In genomic region chr15:65532738-65533051, GRCh38 we compare ENCODE assay signal across 9 cellular contexts. TPM values are rescaled to one million over a fixed set of nuclear protein-coding genes. Genes with fewer than 3 reads are reported as not detected.
DNase-seq lines count a peak whose midpoint lies in the region; ATAC-seq, FAIRE-seq and TF ChIP-seq lines count a peak whose summit lies in the region.
"Had no signal": no experiment of that assay in that cellular context is flagged by ENCODE, and none has a peak within 500 bp of the region (broad histone marks: within the 10 kb centered on the region; RNA-seq: fewer than 3 reads in every experiment).

No MANE protein-coding gene starts in this region.

- no peak for TF ChIP-seq CTCF in GM23338 (conservative IDR thresholded peaks at IDR 0.05; ENCODE audit: low read depth in 2 of 2)
- no peak for TF ChIP-seq CTCF in endothelial cell of umbilical vein (IDR thresholded peaks at IDR 0.05; ENCODE audit: extremely low read depth in 1 of 2, insufficient read depth in 1 of 2, low read depth in 1 of 2, low read length in 2 of 2)
- no peak for TF ChIP-seq CTCF in psoas muscle (IDR thresholded peaks at IDR 0.05)

- CTCF ChIA-PET in endothelial cell of umbilical vein (lab: Charles Lee): no interaction called here

- 0 out of 3 replicates have a peak, but pooled peaks cover 5% of the 10 kb centered on the region for H3K36me3 Mint-ChIP-seq in GM23338 (ENCODE audit: low read depth)

- WGBS in psoas muscle, 3 donors: 85 to 92% (median 91%) methylated on average over 1 of the region's 1 CpG

- BruUV-seq in endothelial cell of umbilical vein (replicated peaks; lab: Mats Ljungman, UMichigan): no TSS peak

- H3K9me3 Mint-ChIP-seq in GM23338: no peaks in the 10 kb centered on the region

- peak overlapping the region; percentile 33; the same call in 2 of the 3 replicates for H3K4me3 Mint-ChIP-seq in GM23338

- H3K4me2 ChIP-seq in GM23338: peak overlapping the region; percentile 92
- H3K4me2 ChIP-seq in endothelial cell of umbilical vein (ENCODE audit: insufficient read depth, low read length): no peak overlapping the region

- no peak for TF ChIP-seq POLR2A in endothelial cell of umbilical vein (IDR thresholded peaks at IDR 0.05; ENCODE audit: low read depth, low read length)

- peaks cover 15% of the 10 kb centered on the region for H3F3A ChIP-seq in GM23338 (replicated peaks; ENCODE audit: low read depth)

- peaks cover 66% of the 10 kb centered on the region for H3K79me2 ChIP-seq in GM23338 (replicated peaks; ENCODE audit: insufficient read depth)
- peaks cover 68% of the 10 kb centered on the region for H3K79me2 ChIP-seq in endothelial cell of umbilical vein (ENCODE audit: control insufficient read depth, insufficient read depth, low read length)

- no peak overlapping the region for H3K27ac ChIP-seq in GM23338 (ENCODE audit: low read depth)
- H3K27ac ChIP-seq in endothelial cell of umbilical vein (ENCODE audit: insufficient read depth, low read depth, low read length): no peak overlapping the region
- H3K27ac ChIP-seq in psoas muscle: peak overlapping the region; percentile 85

- peaks cover 6% of the 10 kb centered on the region for H3K27me3 Mint-ChIP-seq in GM23338 (ENCODE audit: insufficient read depth, low read depth, poor library complexity)

- H4K20me1 ChIP-seq in GM23338 (replicated peaks; ENCODE audit: insufficient read depth): peaks cover 51% of the 10 kb centered on the region
- no peaks in the 10 kb centered on the region for H4K20me1 ChIP-seq in endothelial cell of umbilical vein (replicated peaks; ENCODE audit: control insufficient read depth, extremely low read depth, insufficient read depth, low read length)

- peaks cover 28% of the 10 kb centered on the region for H3K4me1 ChIP-seq in GM23338 (ENCODE audit: insufficient read depth)
- peaks cover 10% of the 10 kb centered on the region for H3K4me1 ChIP-seq in endothelial cell of umbilical vein (ENCODE audit: control insufficient read depth, extremely low read depth, insufficient read depth, low read length)
- H3K4me1 ChIP-seq in psoas muscle: peaks cover 22% of the 10 kb centered on the region

- FAIRE-seq in endothelial cell of umbilical vein (lab: Jason Lieb, UNC): no peak
- FAIRE-seq: TTC549 had no signal

- ATAC-seq in GM23338 (no peak), psoas muscle (peak in 2 of 4 donors; percentile 31 to 38), HG02981 (IDR thresholded peaks at IDR 0.05; ENCODE audit: unreplicated experiment) (no peak)

- no peaks in the 10 kb centered on the region for H3K9me3 ChIP-seq in endothelial cell of umbilical vein (replicated peaks; ENCODE audit: control insufficient read depth, insufficient read depth, low read length)
- H3K9me3 ChIP-seq in psoas muscle: no peaks in the 10 kb centered on the region

- no peaks in the 10 kb centered on the region for H3K9me2 ChIP-seq in GM23338 (ENCODE audit: insufficient read depth)

- no peaks in the 10 kb centered on the region for H3K36me3 ChIP-seq in GM23338 (ENCODE audit: insufficient read depth)
- no peaks in the 10 kb centered on the region for H3K36me3 ChIP-seq in endothelial cell of umbilical vein (ENCODE audit: control insufficient read depth in 2 of 2, extremely low read depth in 1 of 2, insufficient read depth in 2 of 2, low read length in 2 of 2)
- peaks cover 2 to 7% of the 10 kb centered on the region in 2 donors for H3K36me3 ChIP-seq in psoas muscle (ENCODE audit: insufficient read depth in 1 of 2, low read depth in 1 of 2)

- H3K27ac Mint-ChIP-seq in GM23338: no peak overlapping the region

- no peaks in the 10 kb centered on the region for H3K9me1 ChIP-seq in endothelial cell of umbilical vein (replicated peaks; ENCODE audit: control insufficient read depth, extremely low read depth, insufficient read depth, low read length)

- H3K4me1 Mint-ChIP-seq in GM23338: peaks cover 34% of the 10 kb centered on the region

- H3K9ac ChIP-seq in endothelial cell of umbilical vein (replicated peaks; ENCODE audit: extremely low read depth, insufficient read depth, low read length): no peak overlapping the region

- DNase-seq in GM23338 (ENCODE audit: low spot score) (no peak), OCI-M1 (lab: John Stamatoyannopoulos, UW) (peak; percentile 37), endothelial cell of umbilical vein (ENCODE audit: low read depth, low spot score) (no peak), psoas muscle (no peak)
- DNase-seq in effector CD8-positive, alpha-beta T cell (lab: John Stamatoyannopoulos, UW): no peak
- no peak for DNase-seq in activated CD4-positive, CD25-positive, alpha-beta regulatory T cell (lab: John Stamatoyannopoulos, UW)
- DNase-seq: NCI-H2107 had no signal

- intact Hi-C loops in endothelial cell of umbilical vein (cut with micrococcal nuclease) (no loop called here), psoas muscle (cut with DNase I) (loop anchor here in 1 of 2 donors (5.0 kb wide), 1 partner anchor 130 kb away; no protein-coding TSS in a partner anchor)

- POLR2A ChIA-PET in endothelial cell of umbilical vein (lab: Charles Lee): no interaction called here

- H3K27me3 ChIP-seq in GM23338 (ENCODE audit: insufficient read depth) (no peaks in the 10 kb centered on the region), endothelial cell of umbilical vein (ENCODE audit: control insufficient read depth in 2 of 2, insufficient read depth in 2 of 2, low read length in 2 of 2) (no peaks in the 10 kb centered on the region), psoas muscle (ENCODE audit: insufficient read depth in 3 of 3, low read length in 2 of 3) (no peaks in the 10 kb centered on the region)

- no peak overlapping the region for H2AFZ ChIP-seq in GM23338
- H2AFZ ChIP-seq in endothelial cell of umbilical vein (ENCODE audit: low read depth, low read length): no peak overlapping the region

- peak overlapping the region; percentile 90 for H3K4me3 ChIP-seq in GM23338
- H3K4me3 ChIP-seq in endothelial cell of umbilical vein (replicated peaks in 1 of 3; ENCODE audit: insufficient read depth in 1 of 3, low read depth in 1 of 3, low read length in 3 of 3): no peak overlapping the region
- H3K4me3 ChIP-seq in psoas muscle: peak overlapping the region; percentile 81

- dilution Hi-C loops in endothelial cell of umbilical vein (cut with MboI; ENCODE audit: extremely low pct_ligation_motif_present, low sequenced_read_pairs): no loop called here

TF ChIP-seq in GM23338, 12 proteins besides CTCF, POLR2A, EP300 and RAD21 (continues in another document):
- TF ChIP-seq ZNF331 (CRISPR knock-in tag; IDR thresholded peaks at IDR 0.05; ENCODE audit: low read depth): no peak

TF ChIP-seq in endothelial cell of umbilical vein, 7 proteins besides CTCF, POLR2A, EP300 and RAD21:
- TF ChIP-seq JUN (IDR thresholded peaks at IDR 0.05; ENCODE audit: borderline replicate concordance, insufficient read depth, insufficient read length, low read depth) (no peak), GATA2 (IDR thresholded peaks at IDR 0.05; ENCODE audit: insufficient read depth, insufficient read length, low read depth, low read length) (no peak), POLR2AphosphoS5 (IDR thresholded peaks at IDR 0.05; ENCODE audit: insufficient read depth, low read depth, low read length) (no peak), EZH2 (IDR thresholded peaks at IDR 0.05; ENCODE audit: borderline replicate concordance, low read depth, low read length, severe bottlenecking) (no peak), MAX (IDR thresholded peaks at IDR 0.05; ENCODE audit: insufficient read depth, insufficient read length) (no peak), FOS (IDR thresholded peaks at IDR 0.05; ENCODE audit: borderline replicate concordance, insufficient read depth, low read length) (peak; percentile 14)

RNA-seq across cellular contexts. Expression of gene HACD3, which starts 2.4 kb away (rescaled TPM):
- 128 and 131 TPM in 2 replicates for total RNA-seq in GM23338 (2014; rRNA removed; shearing (Covaris generic))
- polyA plus RNA-seq in GM23338 (2016; fragmentation: Nextera tagmentation; extraction: Ambion mirVana): 115 and 123 TPM in 2 replicates
- 61.1 and 61.9 TPM in 2 replicates for total RNA-seq in endothelial cell of umbilical vein
- 37.9 and 47.4 TPM in 2 replicates for polyA plus RNA-seq in endothelial cell of umbilical vein
- polyA plus RNA-seq in endothelial cell of umbilical vein (2011; cell fraction: cytosol; rRNA removed): 59.8 and 64.5 TPM in 2 replicates
- polyA plus RNA-seq in endothelial cell of umbilical vein (2011; cell fraction: nucleus; rRNA removed): 25.3 and 34.3 TPM in 2 replicates
- 69.2 and 85.2 TPM in 2 replicates for polyA plus RNA-seq in endothelial cell of umbilical vein (2012)
- polyA minus RNA-seq in endothelial cell of umbilical vein: 64.6 and 66.1 TPM in 2 replicates
- 58.1 TPM for polyA minus RNA-seq in endothelial cell of umbilical vein (2011; cell fraction: cytosol; rRNA and poly(A)+ RNA removed)
- polyA minus RNA-seq in endothelial cell of umbilical vein (2011; cell fraction: nucleus; rRNA and poly(A)+ RNA removed): 27.6 and 38.2 TPM in 2 replicates
- 1 to 10 TPM; 5.0 to 8.7 (median 6.1) TPM for total RNA-seq in psoas muscle
- 1 to 10 TPM; 3.7 to 8.8 (median 8.8) TPM for polyA plus RNA-seq in psoas muscle

RNA-seq across cellular contexts. Expression of gene DPP8, which starts 15.2 kb away (rescaled TPM):
- total RNA-seq in GM23338 (2014; rRNA removed; shearing (Covaris generic)): 21.7 and 23.5 TPM in 2 replicates
- polyA plus RNA-seq in GM23338 (2016; fragmentation: Nextera tagmentation; extraction: Ambion mirVana) (29.7 and 33.5 TPM in 2 replicates), endothelial cell of umbilical vein (9.4 and 12.1 TPM in 2 replicates), psoas muscle (10 to 100 TPM in 1 of 3 donors, 1 to 10 TPM in 2; 9.1 to 38.0 (median 9.6) TPM)
- total RNA-seq in endothelial cell of umbilical vein (34.2 and 35.3 TPM in 2 replicates), psoas muscle (10 to 100 TPM; 29.7 to 39.6 (median 34.3) TPM)
- 12.1 and 13.4 TPM in 2 replicates for polyA plus RNA-seq in endothelial cell of umbilical vein (2011; cell fraction: cytosol; rRNA removed)
- 21.2 and 27.2 TPM in 2 replicates for polyA plus RNA-seq in endothelial cell of umbilical vein (2011; cell fraction: nucleus; rRNA removed)
- polyA plus RNA-seq in endothelial cell of umbilical vein (2012): 18.3 and 20.9 TPM in 2 replicates
- 35.3 and 40.5 TPM in 2 replicates for polyA minus RNA-seq in endothelial cell of umbilical vein
- 29.2 TPM for polyA minus RNA-seq in endothelial cell of umbilical vein (2011; cell fraction: cytosol; rRNA and poly(A)+ RNA removed)
- 47.8 and 61.8 TPM in 2 replicates for polyA minus RNA-seq in endothelial cell of umbilical vein (2011; cell fraction: nucleus; rRNA and poly(A)+ RNA removed)

Comparison
In these comparisons a context has a peak if more than half of its experiments do, and no peak if none do; other contexts are left out.
1. H3K4me3 ChIP-seq: peak in GM23338 (single experiment) and psoas muscle (single experiment); none in endothelial cell of umbilical vein (0 of 3).